12 cellular contexts compared by ENCODE assay signal in genomic region chr2:226971029-226971584, GRCh38.
A peak's percentile ranks its signal among the peaks of the same experiment; 100 is the strongest.
DNase-seq lines count a peak whose midpoint lies in the region; ATAC-seq lines count a peak whose summit lies in the region.
"Had no signal": no experiment of that assay in that cellular context is flagged by ENCODE, and none has a peak within 500 bp of the region (broad histone marks: within the 10 kb centered on the region; RNA-seq: fewer than 3 reads in every experiment).

No MANE protein-coding gene starts in this region.

- peak overlapping the region; percentile 52 for H3K4me3 Mint-ChIP-seq in activated CD4-positive, alpha-beta T cell treated with anti-CD3 and anti-CD28 coated beads, Interleukin-2, amount 10 ng/mL, durations not matched to agents 24 days and 14 days
- peak overlapping the region; percentile 80 to 83 for H3K4me3 Mint-ChIP-seq in stimulated activated naive B cell treated with anti-CD40 and anti-IgM and Interleukin-4, amounts not matched to agents 10 μg/mL and 1 μg/mL and 100 μg/mL, for 72 hours
- H3K4me3 Mint-ChIP-seq in natural killer cell treated with Interleukin-12 subunit alpha and Interleukin-12 subunit beta and Interleukin-15 and Interleukin-18, amount 100 ng/mL, for 72 hours: no peak overlapping the region

- intact Hi-C loops in activated CD4-positive, alpha-beta T cell treated with anti-CD3 and anti-CD28 coated beads, Interleukin-2, amount 10 ng/mL, durations not matched to agents 24 days and 14 days (cut with micrococcal nuclease): no loop called here

- H3K4me1 Mint-ChIP-seq in activated CD4-positive, alpha-beta T cell treated with anti-CD3 and anti-CD28 coated beads, Interleukin-2, amount 10 ng/mL, durations not matched to agents 24 days and 14 days: peaks cover 26% of the 10 kb centered on the region
- peaks cover 20 to 32% of the 10 kb centered on the region in 2 donors for H3K4me1 Mint-ChIP-seq in stimulated activated naive B cell treated with anti-CD40 and anti-IgM and Interleukin-4, amounts not matched to agents 10 μg/mL and 1 μg/mL and 100 μg/mL, for 72 hours
- peaks cover 12 to 16% of the 10 kb centered on the region in 2 donors for H3K4me1 Mint-ChIP-seq in natural killer cell treated with Interleukin-12 subunit alpha and Interleukin-12 subunit beta and Interleukin-15 and Interleukin-18, amount 100 ng/mL, for 72 hours (ENCODE audit: low read depth in 2 of 2)

- DNase-seq in activated CD4-positive, alpha-beta T cell treated with anti-CD3 and anti-CD28 coated beads, Interleukin-2, amount 10 ng/mL, durations not matched to agents 24 days and 14 days: no peak
- DNase-seq in activated CD4-positive, alpha-beta T cell treated with anti-CD3 and anti-CD28 coated beads, Interleukin-2, amount 50 U/mL, for 4 hours: no peak
- DNase-seq in stimulated activated naive B cell treated with anti-CD40 and anti-IgM and Interleukin-4, amounts not matched to agents 10 μg/mL and 1 μg/mL and 100 μg/mL, for 72 hours: no peak
- DNase-seq in natural killer cell treated with Interleukin-12 subunit alpha and Interleukin-12 subunit beta and Interleukin-15 and Interleukin-18, amount 100 ng/mL, for 72 hours (ENCODE audit: low spot score): no peak
- no peak for DNase-seq in putamen (ENCODE audit: low spot score)
- no peak for DNase-seq in globus pallidus (ENCODE audit: low spot score)
- DNase-seq: activated T-cell treated with anti-CD3 and anti-CD28 coated beads, Interleukin-2, amount 50 U/mL, for 1 hour; heart right ventricle; SJCRH30 had no signal

- ATAC-seq in GM21825 (IDR thresholded peaks at IDR 0.05; ENCODE audit: unreplicated experiment) (peak; percentile 42), HG03469 (IDR thresholded peaks at IDR 0.05; ENCODE audit: unreplicated experiment) (peak; percentile 61)
- peak; percentile 71 to 81 for ATAC-seq in stimulated activated naive B cell treated with anti-CD40 and anti-IgM and Interleukin-4, amounts not matched to agents 10 μg/mL and 1 μg/mL and 100 μg/mL, for 72 hours (replicated peaks)
- no peak for ATAC-seq in natural killer cell treated with Interleukin-12 subunit alpha and Interleukin-12 subunit beta and Interleukin-15 and Interleukin-18, amount 100 ng/mL, for 72 hours
- ATAC-seq: A549, heart right ventricle had no signal

- no peaks in the 10 kb centered on the region for H3K9me3 Mint-ChIP-seq in activated CD4-positive, alpha-beta T cell treated with anti-CD3 and anti-CD28 coated beads, Interleukin-2, amount 10 ng/mL, durations not matched to agents 24 days and 14 days
- H3K9me3 Mint-ChIP-seq in stimulated activated naive B cell treated with anti-CD40 and anti-IgM and Interleukin-4, amounts not matched to agents 10 μg/mL and 1 μg/mL and 100 μg/mL, for 72 hours: no peaks in the 10 kb centered on the region
- no peaks in the 10 kb centered on the region for H3K9me3 Mint-ChIP-seq in natural killer cell treated with Interleukin-12 subunit alpha and Interleukin-12 subunit beta and Interleukin-15 and Interleukin-18, amount 100 ng/mL, for 72 hours

- H3K36me3 Mint-ChIP-seq in activated CD4-positive, alpha-beta T cell treated with anti-CD3 and anti-CD28 coated beads, Interleukin-2, amount 10 ng/mL, durations not matched to agents 24 days and 14 days (ENCODE audit: low read depth): peaks cover 8% of the 10 kb centered on the region
- H3K36me3 Mint-ChIP-seq in stimulated activated naive B cell treated with anti-CD40 and anti-IgM and Interleukin-4, amounts not matched to agents 10 μg/mL and 1 μg/mL and 100 μg/mL, for 72 hours: peaks cover 11 to 28% of the 10 kb centered on the region in 2 donors
- no peaks in the 10 kb centered on the region for H3K36me3 Mint-ChIP-seq in natural killer cell treated with Interleukin-12 subunit alpha and Interleukin-12 subunit beta and Interleukin-15 and Interleukin-18, amount 100 ng/mL, for 72 hours

- no peak overlapping the region for H3K27ac Mint-ChIP-seq in activated CD4-positive, alpha-beta T cell treated with anti-CD3 and anti-CD28 coated beads, Interleukin-2, amount 10 ng/mL, durations not matched to agents 24 days and 14 days
- H3K27ac Mint-ChIP-seq in stimulated activated naive B cell treated with anti-CD40 and anti-IgM and Interleukin-4, amounts not matched to agents 10 μg/mL and 1 μg/mL and 100 μg/mL, for 72 hours: peak overlapping the region; percentile 95
- no peak overlapping the region for H3K27ac Mint-ChIP-seq in natural killer cell treated with Interleukin-12 subunit alpha and Interleukin-12 subunit beta and Interleukin-15 and Interleukin-18, amount 100 ng/mL, for 72 hours

- H3K27me3 Mint-ChIP-seq in activated CD4-positive, alpha-beta T cell treated with anti-CD3 and anti-CD28 coated beads, Interleukin-2, amount 10 ng/mL, durations not matched to agents 24 days and 14 days: no peaks in the 10 kb centered on the region
- H3K27me3 Mint-ChIP-seq in stimulated activated naive B cell treated with anti-CD40 and anti-IgM and Interleukin-4, amounts not matched to agents 10 μg/mL and 1 μg/mL and 100 μg/mL, for 72 hours: no peaks in the 10 kb centered on the region
- H3K27me3 Mint-ChIP-seq in natural killer cell treated with Interleukin-12 subunit alpha and Interleukin-12 subunit beta and Interleukin-15 and Interleukin-18, amount 100 ng/mL, for 72 hours: no peaks in the 10 kb centered on the region

Comparison
In these comparisons a context has a peak if more than half of its experiments do, and no peak if none do; other contexts are left out.
1. ATAC-seq: peak in GM21825 (single experiment), HG03469 (single experiment) and stimulated activated naive B cell treated with anti-CD40 and anti-IgM and Interleukin-4, amounts not matched to agents 10 μg/mL and 1 μg/mL and 100 μg/mL, for 72 hours (2 of 2); none in natural killer cell treated with Interleukin-12 subunit alpha and Interleukin-12 subunit beta and Interleukin-15 and Interleukin-18, amount 100 ng/mL, for 72 hours (0 of 2).